ENCODE assay signal across 1 cellular context in genomic region chr19:49555600-49556411, GRCh38.
TF ChIP-seq lines count a peak whose summit lies in the region.

No MANE protein-coding gene starts in this region.

TF ChIP-seq in K562, 482 proteins besides CTCF, POLR2A, EP300 and RAD21:
- TF ChIP-seq PTRF (tag; IDR thresholded peaks at IDR 0.05) (no peak), ZFP36 (IDR thresholded peaks at IDR 0.05; ENCODE audit: low read depth, low read length, partially characterized antibody) (no peak), CREBBP (IDR thresholded peaks at IDR 0.05; ENCODE audit: low read depth, low read length) (no peak), HNRNPLL (IDR thresholded peaks at IDR 0.05; ENCODE audit: low read depth, low read length, poor library complexity, severe bottlenecking) (no peak), MECOM (CRISPR knock-in tag; IDR thresholded peaks at IDR 0.05) (no peak), RBM22 (IDR thresholded peaks at IDR 0.05; ENCODE audit: low read depth, low read length, poor library complexity, severe bottlenecking) (peak; percentile 35), ETS1 (conservative IDR thresholded peaks at IDR 0.05; ENCODE audit: control insufficient read depth, low read depth, low read length) (0 out of 2 replicates have a peak, but pooled peaks have one; percentile 23), CC2D1A (IDR thresholded peaks at IDR 0.05) (no peak), HDAC1 (IDR thresholded peaks at IDR 0.05) (0 out of 4 replicates have a peak, but pooled peaks of 1 of the 2 experiments have one; percentile 31), GABPB1 (CRISPR knock-in tag; IDR thresholded peaks at IDR 0.05) (no peak), ZBTB7A (IDR thresholded peaks at IDR 0.05; ENCODE audit: borderline replicate concordance, control insufficient read depth, low read depth, low read length) (0 out of 2 replicates have a peak, but pooled peaks have one; percentile 20)
- TF ChIP-seq, protein P1, sequence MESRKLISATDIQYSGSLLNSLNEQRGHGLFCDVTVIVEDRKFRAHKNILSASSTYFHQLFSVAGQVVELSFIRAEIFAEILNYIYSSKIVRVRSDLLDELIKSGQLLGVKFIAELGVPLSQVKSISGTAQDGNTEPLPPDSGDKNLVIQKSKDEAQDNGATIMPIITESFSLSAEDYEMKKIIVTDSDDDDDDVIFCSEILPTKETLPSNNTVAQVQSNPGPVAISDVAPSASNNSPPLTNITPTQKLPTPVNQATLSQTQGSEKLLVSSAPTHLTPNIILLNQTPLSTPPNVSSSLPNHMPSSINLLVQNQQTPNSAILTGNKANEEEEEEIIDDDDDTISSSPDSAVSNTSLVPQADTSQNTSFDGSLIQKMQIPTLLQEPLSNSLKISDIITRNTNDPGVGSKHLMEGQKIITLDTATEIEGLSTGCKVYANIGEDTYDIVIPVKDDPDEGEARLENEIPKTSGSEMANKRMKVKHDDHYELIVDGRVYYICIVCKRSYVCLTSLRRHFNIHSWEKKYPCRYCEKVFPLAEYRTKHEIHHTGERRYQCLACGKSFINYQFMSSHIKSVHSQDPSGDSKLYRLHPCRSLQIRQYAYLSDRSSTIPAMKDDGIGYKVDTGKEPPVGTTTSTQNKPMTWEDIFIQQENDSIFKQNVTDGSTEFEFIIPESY (CRISPR knock-in tag; IDR thresholded peaks at IDR 0.05): peak; percentile 81
- TF ChIP-seq, protein P2, sequence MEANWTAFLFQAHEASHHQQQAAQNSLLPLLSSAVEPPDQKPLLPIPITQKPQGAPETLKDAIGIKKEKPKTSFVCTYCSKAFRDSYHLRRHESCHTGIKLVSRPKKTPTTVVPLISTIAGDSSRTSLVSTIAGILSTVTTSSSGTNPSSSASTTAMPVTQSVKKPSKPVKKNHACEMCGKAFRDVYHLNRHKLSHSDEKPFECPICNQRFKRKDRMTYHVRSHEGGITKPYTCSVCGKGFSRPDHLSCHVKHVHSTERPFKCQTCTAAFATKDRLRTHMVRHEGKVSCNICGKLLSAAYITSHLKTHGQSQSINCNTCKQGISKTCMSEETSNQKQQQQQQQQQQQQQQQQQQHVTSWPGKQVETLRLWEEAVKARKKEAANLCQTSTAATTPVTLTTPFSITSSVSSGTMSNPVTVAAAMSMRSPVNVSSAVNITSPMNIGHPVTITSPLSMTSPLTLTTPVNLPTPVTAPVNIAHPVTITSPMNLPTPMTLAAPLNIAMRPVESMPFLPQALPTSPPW (CRISPR knock-in tag; IDR thresholded peaks at IDR 0.05): peak; percentile 73
- TF ChIP-seq, protein P3, sequence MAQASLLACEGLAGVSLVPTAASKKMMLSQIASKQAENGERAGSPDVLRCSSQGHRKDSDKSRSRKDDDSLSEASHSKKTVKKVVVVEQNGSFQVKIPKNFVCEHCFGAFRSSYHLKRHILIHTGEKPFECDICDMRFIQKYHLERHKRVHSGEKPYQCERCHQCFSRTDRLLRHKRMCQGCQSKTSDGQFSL (CRISPR knock-in tag; IDR thresholded peaks at IDR 0.05): peak; percentile 7; the same call in 1 of the 2 replicates
- TF ChIP-seq, protein P3 (tag; IDR thresholded peaks at IDR 0.05): peak in 1 of 2 experiments; percentile 27; a peak in 1 of 4 replicates
TF ChIP-seq in K562: peak in this region for 7.
